In genomic region chr3:48188266-48189201, GRCh38 we compare ENCODE assay signal across 1 cellular context.
TF ChIP-seq lines count a peak whose summit lies in the region.

Gene CDC25A, minus strand, starts transcription at chr3:48188417. Its CDS starts 470 bp downstream, at chr3:48187947.

TF ChIP-seq in GM23338, 12 proteins besides CTCF, POLR2A, EP300 and RAD21 (continued from another document):
- TF ChIP-seq REST (IDR thresholded peaks at IDR 0.05; ENCODE audit: unreplicated experiment) (no peak), NANOG (IDR thresholded peaks at IDR 0.05; ENCODE audit: borderline replicate concordance) (no peak), ZNF331 (CRISPR knock-in tag; IDR thresholded peaks at IDR 0.05; ENCODE audit: low read depth) (no peak), JUNB (IDR thresholded peaks at IDR 0.05; ENCODE audit: unreplicated experiment) (no peak), ETS1 (IDR thresholded peaks at IDR 0.05) (peak; percentile 51; the same call in 1 of the 2 replicates)
